8 cellular contexts compared by ENCODE assay signal in genomic region chr7:27739914-27740448, GRCh38. TPM values are rescaled to one million over a fixed set of nuclear protein-coding genes. Genes with fewer than 3 reads are reported as not detected.
DNase-seq lines count a peak whose midpoint lies in the region; ATAC-seq and TF ChIP-seq lines count a peak whose summit lies in the region.

Gene TAX1BP1, plus strand, starts transcription at chr7:27740162. Its CDS starts 8,363 bp downstream, at chr7:27748525.

- H3K27me3 ChIP-seq in parathyroid adenoma (ENCODE audit: control insufficient read depth, insufficient read depth, low read length) (no peaks in the 10 kb centered on the region), tibial nerve (no peaks in the 10 kb centered on the region)

- ATAC-seq in HG02759 (IDR thresholded peaks at IDR 0.05; ENCODE audit: unreplicated experiment) (peak; percentile 95), Right ventricle myocardium superior (ENCODE audit: poor library complexity) (peak; percentile 100)

- H3K27ac ChIP-seq in parathyroid adenoma (peak within 1 kb of the TSS; percentile 100), tibial nerve (peak within 1 kb of the TSS; percentile 93 to 99 (median 98))

- peak; percentile 96 to 98 for TF ChIP-seq POLR2A in tibial nerve (IDR thresholded peaks at IDR 0.05)

- 0 to 1% methylated on average over 32 to 36 of the region's 41 CpGs for WGBS in tibial nerve, 2 donors

- peak within 1 kb of the TSS; percentile 93 for H2AFZ ChIP-seq in parathyroid adenoma

- intact Hi-C loops in Right ventricle myocardium superior (cut with DNase I) = loop anchor here (10.0 kb wide), 2 partner anchors 75 to 185 kb away; partner anchors contain the start of gene HIBADH

- peak within 1 kb of the TSS; percentile 85 for H3K4me2 ChIP-seq in parathyroid adenoma (ENCODE audit: low read length)

- TF ChIP-seq CTCF in GM12864 (IDR thresholded peaks at IDR 0.05; ENCODE audit: low read depth, low read length, missing control alignments) = no peak
- no peak for TF ChIP-seq CTCF in parathyroid adenoma (IDR thresholded peaks at IDR 0.05)
- TF ChIP-seq CTCF in tibial nerve (IDR thresholded peaks at IDR 0.05) = peak in 1 of 5 experiments; percentile 39

- H3K36me3 ChIP-seq in parathyroid adenoma (ENCODE audit: control insufficient read depth, insufficient read depth, low read length) (no peaks in the 10 kb centered on the region), tibial nerve (no peaks in the 10 kb centered on the region)

- H3K9ac ChIP-seq in parathyroid adenoma = peak within 1 kb of the TSS; percentile 98

- peak; percentile 82 to 100 for TF ChIP-seq EP300 in tibial nerve (IDR thresholded peaks at IDR 0.05)

- H3K9me3 ChIP-seq in parathyroid adenoma (ENCODE audit: control insufficient read depth, low read length) (no peaks in the 10 kb centered on the region), tibial nerve (no peaks in the 10 kb centered on the region)

- H3K4me1 ChIP-seq in parathyroid adenoma (peaks cover 7% of the 10 kb centered on the region), tibial nerve (peaks cover 0 to 43% (median 3%) of the 10 kb centered on the region in 4 donors)

- DNase-seq in GM12864 (ENCODE audit: low read depth) (peak; percentile 80), NCI-H1417 (lab: John Stamatoyannopoulos, UW) (peak; percentile 91 to 97 (median 96)), SW 1271 (lab: John Stamatoyannopoulos, UW) (peak; percentile 72 to 93), Right ventricle myocardium superior (peak; percentile 98), tibial nerve (ENCODE audit: low spot score in 2 of 2) (peak; percentile 89)
- DNase-seq in activated naive CD8-positive, alpha-beta T cell treated with anti-CD3 and anti-CD28 coated beads, Interleukin-2, amount 50 U/mL, for 16 hours (ENCODE audit: low read depth, low spot score) = peak; percentile 86

- peak within 1 kb of the TSS; percentile 88 for H3K4me3 ChIP-seq in GM12864 (ENCODE audit: low read depth, low read length)
- peak within 1 kb of the TSS; percentile 97 for H3K4me3 ChIP-seq in parathyroid adenoma (ENCODE audit: low read depth, low read length)
- peak within 1 kb of the TSS; percentile 70 to 97 (median 86) for H3K4me3 ChIP-seq in tibial nerve

- peaks cover 19% of the 10 kb centered on the region for H3K79me2 ChIP-seq in parathyroid adenoma

RNA-seq across cellular contexts. Expression of gene TAX1BP1, which starts in this region (rescaled TPM):
- total RNA-seq in Right ventricle myocardium superior (158 TPM), tibial nerve (10 to 100 TPM; 52.8 to 89.6 (median 71.8) TPM)

Comparison
In these comparisons a context has a peak if more than half of its experiments do, and no peak if none do; other contexts are left out.
1. Peak in every context shown above with its lines: DNase-seq, ATAC-seq, H3K4me3 ChIP-seq and H3K27ac ChIP-seq.